9 cellular contexts compared by ENCODE assay signal in the genomic region with DNA sequence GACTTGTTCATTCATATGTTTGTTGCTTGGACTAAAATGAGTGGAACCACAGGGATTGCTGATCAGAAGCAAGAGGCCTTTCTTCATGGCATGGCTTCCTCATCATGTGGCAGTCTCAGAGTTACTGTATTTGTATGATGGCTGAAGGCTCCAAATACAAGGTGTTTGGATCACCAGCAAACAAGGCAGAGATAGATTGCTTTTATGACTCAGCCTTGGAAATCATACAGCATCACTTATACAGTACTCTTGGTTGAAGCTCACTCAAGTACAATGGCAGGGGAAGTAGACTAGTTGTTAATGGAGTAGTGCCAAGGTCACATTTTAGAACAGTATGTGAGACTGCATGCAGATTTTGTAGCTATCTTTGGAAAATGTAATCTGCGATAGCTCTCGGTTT. TPM values are rescaled to one million over a fixed set of nuclear protein-coding genes. Genes with fewer than 3 reads are reported as not detected.
DNase-seq lines count a peak whose midpoint lies in the region; TF ChIP-seq lines count a peak whose summit lies in the region.
"Had no signal": no experiment of that assay in that cellular context is flagged by ENCODE, and none has a peak within 500 bp of the region (broad histone marks: within the 10 kb centered on the region; RNA-seq: fewer than 3 reads in every experiment).

No MANE protein-coding gene starts in this region.

- H3K27ac ChIP-seq in SU-DHL-6 (ENCODE audit: low read depth, low read length) (peak overlapping the region; percentile 50; the same call in 1 of the 2 replicates), substantia nigra (ENCODE audit: low read depth, low read length, poor library complexity, severe bottlenecking) (peak overlapping the region; percentile 17)
- H3K27ac ChIP-seq in effector memory CD4-positive, alpha-beta T cell (ENCODE audit: insufficient read depth, low read length, poor library complexity, severe bottlenecking): no peak overlapping the region

- no peaks in the 10 kb centered on the region for H3K9me3 Mint-ChIP-seq in activated naive CD4-positive, alpha-beta T cell treated with anti-CD3 and anti-CD28 coated beads, Interleukin-2, amount 50 U/mL, for 24 hours
- H3K9me3 Mint-ChIP-seq in glutamatergic neuron (ENCODE audit: unreplicated experiment): no peaks in the 10 kb centered on the region

- H3K4me2 ChIP-seq in SU-DHL-6 (ENCODE audit: low read depth, low read length, poor library complexity, severe bottlenecking): peak overlapping the region; percentile 26

- no peak overlapping the region for H3K4me3 ChIP-seq in SU-DHL-6 (ENCODE audit: insufficient read depth, low read length, poor library complexity, severe bottlenecking)
- H3K4me3 ChIP-seq in effector memory CD4-positive, alpha-beta T cell (ENCODE audit: insufficient read depth, low read depth, low read length, poor library complexity, severe bottlenecking): no peak overlapping the region

- peaks cover 9% of the 10 kb centered on the region for H3K4me1 ChIP-seq in effector memory CD4-positive, alpha-beta T cell (ENCODE audit: control insufficient read depth, insufficient read depth, low read length, poor library complexity, severe bottlenecking)

- peaks cover 77% of the 10 kb centered on the region for H3K4me1 Mint-ChIP-seq in activated naive CD4-positive, alpha-beta T cell treated with anti-CD3 and anti-CD28 coated beads, Interleukin-2, amount 50 U/mL, for 24 hours
- H3K4me1 Mint-ChIP-seq in glutamatergic neuron (ENCODE audit: low read depth, unreplicated experiment): peaks cover 9% of the 10 kb centered on the region

- H3K4me3 Mint-ChIP-seq in activated naive CD4-positive, alpha-beta T cell treated with anti-CD3 and anti-CD28 coated beads, Interleukin-2, amount 50 U/mL, for 24 hours: no peak overlapping the region
- H3K4me3 Mint-ChIP-seq in glutamatergic neuron (ENCODE audit: unreplicated experiment): no peak overlapping the region

- H3K9me2 ChIP-seq in SU-DHL-6 (replicated peaks; ENCODE audit: insufficient read depth, low read length): no peaks in the 10 kb centered on the region

- H3K79me2 ChIP-seq in SU-DHL-6 (ENCODE audit: insufficient read depth, low read length): peaks cover 91% of the 10 kb centered on the region

- peaks cover 5% of the 10 kb centered on the region for H3K36me3 Mint-ChIP-seq in activated naive CD4-positive, alpha-beta T cell treated with anti-CD3 and anti-CD28 coated beads, Interleukin-2, amount 50 U/mL, for 24 hours
- no peaks in the 10 kb centered on the region for H3K36me3 Mint-ChIP-seq in glutamatergic neuron (ENCODE audit: unreplicated experiment)

- H3K27me3 ChIP-seq in SU-DHL-6 (ENCODE audit: low read length): no peaks in the 10 kb centered on the region
- no peaks in the 10 kb centered on the region for H3K27me3 ChIP-seq in effector memory CD4-positive, alpha-beta T cell (replicated peaks; ENCODE audit: control insufficient read depth, insufficient read depth, low read length, poor library complexity, severe bottlenecking)

- no peaks in the 10 kb centered on the region for H3K9me3 ChIP-seq in SU-DHL-6 (ENCODE audit: insufficient read depth, low read length)
- no peaks in the 10 kb centered on the region for H3K9me3 ChIP-seq in effector memory CD4-positive, alpha-beta T cell (ENCODE audit: control insufficient read depth, low read length)

- no peak for TF ChIP-seq CTCF in SU-DHL-6 (IDR thresholded peaks at IDR 0.05; ENCODE audit: insufficient read depth, low read length, poor library complexity, severe bottlenecking)
- TF ChIP-seq CTCF in glutamatergic neuron (IDR thresholded peaks at IDR 0.05; ENCODE audit: partially characterized antibody, unreplicated experiment): no peak

- H3K36me3 ChIP-seq in SU-DHL-6 (ENCODE audit: low read length): peaks cover 3% of the 10 kb centered on the region; the same call in 1 of the 2 replicates
- peaks cover 16% of the 10 kb centered on the region for H3K36me3 ChIP-seq in effector memory CD4-positive, alpha-beta T cell (ENCODE audit: control insufficient read depth, insufficient read depth, low read length)

- H3K27me3 Mint-ChIP-seq in activated naive CD4-positive, alpha-beta T cell treated with anti-CD3 and anti-CD28 coated beads, Interleukin-2, amount 50 U/mL, for 24 hours: no peaks in the 10 kb centered on the region
- no peaks in the 10 kb centered on the region for H3K27me3 Mint-ChIP-seq in glutamatergic neuron (ENCODE audit: unreplicated experiment)

- H3K27ac Mint-ChIP-seq in activated naive CD4-positive, alpha-beta T cell treated with anti-CD3 and anti-CD28 coated beads, Interleukin-2, amount 50 U/mL, for 24 hours: peak overlapping the region; percentile 5
- H3K27ac Mint-ChIP-seq in glutamatergic neuron (ENCODE audit: unreplicated experiment): peak overlapping the region; percentile 7

- no peak for DNase-seq in activated naive CD4-positive, alpha-beta T cell treated with anti-CD3 and anti-CD28 coated beads, Interleukin-2, amount 50 U/mL, for 16 hours
- DNase-seq in glutamatergic neuron: no peak
- no peak for DNase-seq in substantia nigra (lab: John Stamatoyannopoulos, UW)
- no peak for DNase-seq in effector memory CD4-positive, alpha-beta T cell
- DNase-seq in stimulated activated naive CD4-positive, alpha-beta T cell treated with Interleukin-2 at 50 U/mL for 16 hours (lab: John Stamatoyannopoulos, UW): no peak
- no peak for DNase-seq in GOT3 (lab: John Stamatoyannopoulos, UW)
- DNase-seq: T-helper 1 cell had no signal

- no peak overlapping the region for H2AFZ ChIP-seq in SU-DHL-6 (ENCODE audit: low read depth, low read length, severe bottlenecking)

- H4K20me1 ChIP-seq in SU-DHL-6 (ENCODE audit: low read depth, low read length): peaks cover 17% of the 10 kb centered on the region

- peaks cover 15% of the 10 kb centered on the region for H3F3A ChIP-seq in SU-DHL-6 (ENCODE audit: insufficient read depth)

- no peak overlapping the region for H3K9ac ChIP-seq in SU-DHL-6 (ENCODE audit: low read length)

RNA-seq across cellular contexts. Expression of gene CAPRIN1, which starts 16.6 kb away (rescaled TPM):
- 356 TPM for total RNA-seq in glutamatergic neuron (ENCODE audit: unreplicated experiment)

RNA-seq across cellular contexts. Expression of gene NAT10, which starts 37.3 kb away (rescaled TPM):
- total RNA-seq in glutamatergic neuron (ENCODE audit: unreplicated experiment): 35.3 TPM
